8 cellular contexts compared by ENCODE assay signal in genomic region chr6:128327890-128328289, GRCh38.
DNase-seq lines count a peak whose midpoint lies in the region; ATAC-seq and TF ChIP-seq lines count a peak whose summit lies in the region.

No MANE protein-coding gene starts in this region.

- no peaks in the 10 kb centered on the region for H3K4me1 ChIP-seq in ovary (ENCODE audit: insufficient read depth)

- TF ChIP-seq CTCF in VCaP (conservative IDR thresholded peaks at IDR 0.05) (peak; percentile 81), ovary (IDR thresholded peaks at IDR 0.05) (no peak)

- no peak for TF ChIP-seq EP300 in ovary (IDR thresholded peaks at IDR 0.05)

- H3K9me3 ChIP-seq in ovary = no peaks in the 10 kb centered on the region

- H3K27me3 ChIP-seq in ovary = no peaks in the 10 kb centered on the region

- intact Hi-C loops in ovary (cut with DNase I) = no loop called here

- no peak overlapping the region for H3K27ac ChIP-seq in VCaP
- H3K27ac ChIP-seq in ovary = no peak overlapping the region

- peak; percentile 8 for DNase-seq in GDM1 (lab: John Stamatoyannopoulos, UW)
- DNase-seq in KG1 (lab: John Stamatoyannopoulos, UW) = peak; percentile 26
- peak; percentile 18 for DNase-seq in fibroblast of gingiva (ENCODE audit: low read depth)
- DNase-seq in stimulated activated CD4-positive, alpha-beta T cell treated with anti-CD3 and anti-CD28 coated beads, TNF-alpha, amount 100 ng/mL, for 24 hours (ENCODE audit: low read depth in 3 of 3) = peak in 2 of 3 experiments; percentile 3 to 18
- DNase-seq in ovary = no peak
- no peak for DNase-seq in cerebellar nuclear complex (lab: John Stamatoyannopoulos, UW)

- H3K36me3 ChIP-seq in ovary = no peaks in the 10 kb centered on the region

- no peak for TF ChIP-seq POLR2A in ovary (IDR thresholded peaks at IDR 0.05)

- peak; percentile 91 for ATAC-seq in GM21528 (IDR thresholded peaks at IDR 0.05; ENCODE audit: low FRiP score, unreplicated experiment)

- 96 to 97% (median 96%) methylated on average over 3 of the region's 3 CpGs for WGBS in ovary, 3 donors

- H3K4me3 ChIP-seq in ovary = no peak overlapping the region

Comparison
In these comparisons a context has a peak if more than half of its experiments do, and no peak if none do; other contexts are left out.
1. DNase-seq: peak in GDM1 (single experiment), KG1 (single experiment), fibroblast of gingiva (single experiment) and stimulated activated CD4-positive, alpha-beta T cell treated with anti-CD3 and anti-CD28 coated beads, TNF-alpha, amount 100 ng/mL, for 24 hours (2 of 3); none in ovary (0 of 5) and cerebellar nuclear complex (0 of 2).